9 cellular contexts compared by ENCODE assay signal in genomic region chr4:122921300-122921699, GRCh38. TPM values are rescaled to one million over a fixed set of nuclear protein-coding genes. Genes with fewer than 3 reads are reported as not detected.
A peak's percentile ranks its signal among the peaks of the same experiment; 100 is the strongest.
DNase-seq lines count a peak whose midpoint lies in the region; ATAC-seq and TF ChIP-seq lines count a peak whose summit lies in the region.
"Had no signal": no experiment of that assay in that cellular context is flagged by ENCODE, and none has a peak within 500 bp of the region (broad histone marks: within the 10 kb centered on the region; RNA-seq: fewer than 3 reads in every experiment).

No MANE protein-coding gene starts in this region.

- H3K4me3 ChIP-seq in AG09309 (ENCODE audit: control insufficient read depth, low read depth, low read length) (peak overlapping the region; percentile 77), mammary epithelial cell (replicated peaks in 1 of 3; ENCODE audit: insufficient read depth in 1 of 3, low read depth in 2 of 3, low read length in 3 of 3) (peak overlapping the region in 2 of 3 experiments; percentile 85 to 99)
- no peak overlapping the region for H3K4me3 ChIP-seq in naive thymus-derived CD4-positive, alpha-beta T cell (ENCODE audit: low read length)

- H3K27me3 Mint-ChIP-seq in IgD-negative memory B cell, result no peaks in the 10 kb centered on the region
- no peaks in the 10 kb centered on the region for H3K27me3 Mint-ChIP-seq in naive thymus-derived CD4-positive, alpha-beta T cell

- CTCF ChIA-PET in mammary epithelial cell (lab: Charles Lee; ENCODE audit: low non-redundant PET), result no interaction called here
- CTCF ChIA-PET in naive thymus-derived CD4-positive, alpha-beta T cell (lab: Charles Lee), result interaction anchor here (1.0 to 1.7 kb wide), 2 partner anchors 9 to 163 kb away, joined by 3 to 5 read pairs; no protein-coding TSS in a partner anchor

- peaks cover 3 to 10% (median 8%) of the 10 kb centered on the region in 3 donors for H3K4me1 Mint-ChIP-seq in IgD-negative memory B cell
- H3K4me1 Mint-ChIP-seq in naive thymus-derived CD4-positive, alpha-beta T cell, result peaks cover 0 to 23% (median 0%) of the 10 kb centered on the region in 7 donors

- intact Hi-C loops in mammary epithelial cell (cut with micrococcal nuclease), result loop anchor here (10.0 kb wide), 1 partner anchor 1026 kb away; no protein-coding TSS in a partner anchor
- intact Hi-C loops in naive thymus-derived CD4-positive, alpha-beta T cell (cut with micrococcal nuclease), result loop anchor here (5.0 to 10.0 kb wide), 6 partner anchors 94 to 1791 kb away; partner anchors contain the start of genes ANKRD50 (in 1 of the 2), FGF2 (in 1 of the 2) and IL2 (in 1 of the 2)

- no peak overlapping the region for H3K9ac ChIP-seq in mammary epithelial cell (ENCODE audit: insufficient read depth, low read length)

- H3K9me3 Mint-ChIP-seq in IgD-negative memory B cell, result no peaks in the 10 kb centered on the region
- H3K9me3 Mint-ChIP-seq in naive thymus-derived CD4-positive, alpha-beta T cell, result peaks cover 0 to 2% (median 0%) of the 10 kb centered on the region in 11 donors

- DNase-seq in AG09309 (ENCODE audit: low read depth), result no peak
- DNase-seq in mammary epithelial cell, result no peak
- no peak for DNase-seq in naive thymus-derived CD4-positive, alpha-beta T cell
- no peak for DNase-seq in RKO (ENCODE audit: low spot score)
- DNase-seq in AML-193 (lab: John Stamatoyannopoulos, UW), result no peak

- peaks cover 8% of the 10 kb centered on the region for H3K4me1 ChIP-seq in mammary epithelial cell (ENCODE audit: insufficient read depth, low read length)
- peaks cover 11 to 12% of the 10 kb centered on the region in 2 donors for H3K4me1 ChIP-seq in naive thymus-derived CD4-positive, alpha-beta T cell (ENCODE audit: control insufficient read depth in 2 of 2, insufficient read depth in 2 of 2, low read length in 2 of 2)
- H3K4me1 ChIP-seq: prostate gland had no signal

- no peaks in the 10 kb centered on the region for H4K20me1 ChIP-seq in mammary epithelial cell (ENCODE audit: insufficient read depth, low read length)

- H2AFZ ChIP-seq in mammary epithelial cell (ENCODE audit: low read depth, low read length), result no peak overlapping the region

- peak overlapping the region in 3 of 4 donors; percentile 83 to 100 (median 99) for H3K4me3 Mint-ChIP-seq in IgD-negative memory B cell
- peak overlapping the region in 7 of 10 donors; percentile 40 to 100 (median 66) for H3K4me3 Mint-ChIP-seq in naive thymus-derived CD4-positive, alpha-beta T cell

- TF ChIP-seq CTCF in AG09309 (IDR thresholded peaks at IDR 0.05; ENCODE audit: control insufficient read depth, insufficient read depth, low read depth, low read length, missing control alignments) (no peak), mammary epithelial cell (conservative IDR thresholded peaks at IDR 0.05 in 1 of 2, IDR thresholded peaks at IDR 0.05 in 1 of 2; ENCODE audit: extremely low read depth in 1 of 2, insufficient read depth in 1 of 2, low read depth in 1 of 2, low read length in 2 of 2) (no peak)

- POLR2A ChIA-PET in naive thymus-derived CD4-positive, alpha-beta T cell (lab: Charles Lee), result no interaction called here

- 95% methylated on average over 4 of the region's 5 CpGs for WGBS in mammary epithelial cell (ENCODE audit: low coverage, missing lambda C conversion rate)

- no peak for ATAC-seq in naive thymus-derived CD4-positive, alpha-beta T cell
- ATAC-seq in GM19463 (IDR thresholded peaks at IDR 0.05; ENCODE audit: unreplicated experiment) (no peak), GM21360 (IDR thresholded peaks at IDR 0.05; ENCODE audit: unreplicated experiment) (no peak)

- H3K27me3 ChIP-seq in mammary epithelial cell (ENCODE audit: insufficient read depth, low read length), result no peaks in the 10 kb centered on the region
- no peaks in the 10 kb centered on the region for H3K27me3 ChIP-seq in naive thymus-derived CD4-positive, alpha-beta T cell (ENCODE audit: control insufficient read depth in 2 of 2, insufficient read depth in 2 of 2, low read length in 2 of 2)

- no peaks in the 10 kb centered on the region for H3K9me3 ChIP-seq in mammary epithelial cell (replicated peaks; ENCODE audit: insufficient read depth, low read length)
- no peaks in the 10 kb centered on the region for H3K9me3 ChIP-seq in naive thymus-derived CD4-positive, alpha-beta T cell (ENCODE audit: control insufficient read depth in 2 of 3, low read length in 3 of 3)
- H3K9me3 ChIP-seq: prostate gland had no signal

- dilution Hi-C loops in mammary epithelial cell (cut with HindIII; ENCODE audit: low sequenced_read_pairs), result loop anchor here (25.0 kb wide), 2 partner anchors 159 to 309 kb away; partner anchors contain the start of gene IL21

- H3K36me3 ChIP-seq in mammary epithelial cell (ENCODE audit: insufficient read depth, low read length), result no peaks in the 10 kb centered on the region
- H3K36me3 ChIP-seq in naive thymus-derived CD4-positive, alpha-beta T cell (ENCODE audit: control insufficient read depth in 2 of 3, insufficient read depth in 3 of 3, low read length in 3 of 3), result peaks cover 0 to 8% (median 0%) of the 10 kb centered on the region in 3 experiments
- H3K36me3 ChIP-seq: prostate gland had no signal

- H3K79me2 ChIP-seq in mammary epithelial cell (ENCODE audit: insufficient read depth, low read length), result peaks cover 51% of the 10 kb centered on the region

- H3K36me3 Mint-ChIP-seq in IgD-negative memory B cell, result no peaks in the 10 kb centered on the region
- H3K36me3 Mint-ChIP-seq in naive thymus-derived CD4-positive, alpha-beta T cell, result peaks cover 0 to 6% (median 0%) of the 10 kb centered on the region in 5 donors

- in situ Hi-C loops in mammary epithelial cell (cut with MboI; ENCODE audit: low sequenced_read_pairs in 2 of 2), result loop anchor here (10.0 kb wide), 3 partner anchors 166 to 316 kb away; no protein-coding TSS in a partner anchor

- H3K27ac ChIP-seq in mammary epithelial cell (ENCODE audit: insufficient read depth, low read depth, low read length), result no peak overlapping the region
- H3K27ac ChIP-seq in naive thymus-derived CD4-positive, alpha-beta T cell (ENCODE audit: low read depth, low read length), result no peak overlapping the region

- H3K27ac Mint-ChIP-seq in IgD-negative memory B cell, result no peak overlapping the region
- peak overlapping the region in 1 of 9 donors; percentile 20 for H3K27ac Mint-ChIP-seq in naive thymus-derived CD4-positive, alpha-beta T cell

- BruUV-seq in mammary epithelial cell (replicated peaks; lab: Mats Ljungman, UMichigan), result TSS peak; percentile 29

- H3K4me2 ChIP-seq in mammary epithelial cell (ENCODE audit: insufficient read depth, low read depth, low read length), result peak overlapping the region; percentile 87

RNA-seq across cellular contexts. Expression of gene NUDT6, which starts 1.1 kb away (rescaled TPM):
- 2.6 TPM for polyA plus RNA-seq in IgD-negative memory B cell
- total RNA-seq in mammary epithelial cell, result 1 to 10 TPM; 4.2 to 7.4 TPM
- 7.0 TPM for polyA plus RNA-seq in mammary epithelial cell
- not detected for polyA minus RNA-seq in mammary epithelial cell
- 1 to 10 TPM; 1.4 to 7.4 (median 3.0) TPM for total RNA-seq in naive thymus-derived CD4-positive, alpha-beta T cell
- polyA plus RNA-seq in naive thymus-derived CD4-positive, alpha-beta T cell, result 1 to 10 TPM in 1 of 2 donors, under 1 TPM in 1; 0.82 to 2.3 TPM
